In genomic region chr13:100611678-100612492, GRCh38 we compare ENCODE assay signal across 1 cellular context.
A peak's percentile ranks its signal among the peaks of the same experiment; 100 is the strongest.
TF ChIP-seq lines count a peak whose summit lies in the region.

No MANE protein-coding gene starts in this region.

TF ChIP-seq in K562, 482 proteins besides CTCF, POLR2A, EP300 and RAD21 (continued from another document):
- no peak for TF ChIP-seq MLLT1 (IDR thresholded peaks at IDR 0.05)
- no peak for TF ChIP-seq COPS2 (conservative IDR thresholded peaks at IDR 0.05)
- no peak for TF ChIP-seq SMAD2 (IDR thresholded peaks at IDR 0.05; ENCODE audit: low read depth, low read length)
- peak; percentile 72 for TF ChIP-seq MEIS2 (IDR thresholded peaks at IDR 0.05; ENCODE audit: partially characterized antibody)
- no peak for TF ChIP-seq RAD51 (IDR thresholded peaks at IDR 0.05; ENCODE audit: borderline replicate concordance, low read depth)
- TF ChIP-seq PKNOX1 (IDR thresholded peaks at IDR 0.05): peak; percentile 49
- TF ChIP-seq FIP1L1 (IDR thresholded peaks at IDR 0.05; ENCODE audit: low read depth, low read length, poor library complexity, severe bottlenecking): no peak
- TF ChIP-seq DIDO1 (tag; IDR thresholded peaks at IDR 0.05; ENCODE audit: low read depth): no peak
- TF ChIP-seq HMG20B (CRISPR knock-in tag; IDR thresholded peaks at IDR 0.05): no peak
- TF ChIP-seq NRF1 (conservative IDR thresholded peaks at IDR 0.05 in 1 of 2, IDR thresholded peaks at IDR 0.05 in 1 of 2): 0 out of 4 replicates have a peak, but pooled peaks of 1 of the 2 experiments have one; percentile 11
- no peak for TF ChIP-seq CCAR2 (IDR thresholded peaks at IDR 0.05; ENCODE audit: low read depth, low read length)
- TF ChIP-seq ZNF408 (CRISPR knock-in tag; IDR thresholded peaks at IDR 0.05; ENCODE audit: low read depth): no peak
- TF ChIP-seq ZFP1 (CRISPR knock-in tag; IDR thresholded peaks at IDR 0.05): no peak
- TF ChIP-seq ZNF165 (CRISPR knock-in tag; IDR thresholded peaks at IDR 0.05; ENCODE audit: borderline replicate concordance): no peak
- TF ChIP-seq, protein P1, sequence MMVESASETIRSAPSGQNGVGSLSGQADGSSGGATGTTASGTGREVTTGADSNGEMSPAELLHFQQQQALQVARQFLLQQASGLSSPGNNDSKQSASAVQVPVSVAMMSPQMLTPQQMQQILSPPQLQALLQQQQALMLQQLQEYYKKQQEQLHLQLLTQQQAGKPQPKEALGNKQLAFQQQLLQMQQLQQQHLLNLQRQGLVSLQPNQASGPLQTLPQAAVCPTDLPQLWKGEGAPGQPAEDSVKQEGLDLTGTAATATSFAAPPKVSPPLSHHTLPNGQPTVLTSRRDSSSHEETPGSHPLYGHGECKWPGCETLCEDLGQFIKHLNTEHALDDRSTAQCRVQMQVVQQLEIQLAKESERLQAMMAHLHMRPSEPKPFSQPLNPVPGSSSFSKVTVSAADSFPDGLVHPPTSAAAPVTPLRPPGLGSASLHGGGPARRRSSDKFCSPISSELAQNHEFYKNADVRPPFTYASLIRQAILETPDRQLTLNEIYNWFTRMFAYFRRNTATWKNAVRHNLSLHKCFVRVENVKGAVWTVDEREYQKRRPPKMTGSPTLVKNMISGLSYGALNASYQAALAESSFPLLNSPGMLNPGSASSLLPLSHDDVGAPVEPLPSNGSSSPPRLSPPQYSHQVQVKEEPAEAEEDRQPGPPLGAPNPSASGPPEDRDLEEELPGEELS (CRISPR knock-in tag; IDR thresholded peaks at IDR 0.05; ENCODE audit: borderline replicate concordance): no peak
- no peak for TF ChIP-seq BRCA1 (IDR thresholded peaks at IDR 0.05)
- no peak for TF ChIP-seq BRCA1 (CRISPR knock-in tag; IDR thresholded peaks at IDR 0.05)
- TF ChIP-seq, protein P2, sequence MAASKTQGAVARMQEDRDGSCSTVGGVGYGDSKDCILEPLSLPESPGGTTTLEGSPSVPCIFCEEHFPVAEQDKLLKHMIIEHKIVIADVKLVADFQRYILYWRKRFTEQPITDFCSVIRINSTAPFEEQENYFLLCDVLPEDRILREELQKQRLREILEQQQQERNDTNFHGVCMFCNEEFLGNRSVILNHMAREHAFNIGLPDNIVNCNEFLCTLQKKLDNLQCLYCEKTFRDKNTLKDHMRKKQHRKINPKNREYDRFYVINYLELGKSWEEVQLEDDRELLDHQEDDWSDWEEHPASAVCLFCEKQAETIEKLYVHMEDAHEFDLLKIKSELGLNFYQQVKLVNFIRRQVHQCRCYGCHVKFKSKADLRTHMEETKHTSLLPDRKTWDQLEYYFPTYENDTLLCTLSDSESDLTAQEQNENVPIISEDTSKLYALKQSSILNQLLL (CRISPR knock-in tag; IDR thresholded peaks at IDR 0.05; ENCODE audit: borderline replicate concordance): no peak
- TF ChIP-seq ZNF175 (CRISPR knock-in tag; IDR thresholded peaks at IDR 0.05; ENCODE audit: low read depth): 0 out of 2 replicates have a peak, but pooled peaks have one; percentile 30
- TF ChIP-seq, protein P3, sequence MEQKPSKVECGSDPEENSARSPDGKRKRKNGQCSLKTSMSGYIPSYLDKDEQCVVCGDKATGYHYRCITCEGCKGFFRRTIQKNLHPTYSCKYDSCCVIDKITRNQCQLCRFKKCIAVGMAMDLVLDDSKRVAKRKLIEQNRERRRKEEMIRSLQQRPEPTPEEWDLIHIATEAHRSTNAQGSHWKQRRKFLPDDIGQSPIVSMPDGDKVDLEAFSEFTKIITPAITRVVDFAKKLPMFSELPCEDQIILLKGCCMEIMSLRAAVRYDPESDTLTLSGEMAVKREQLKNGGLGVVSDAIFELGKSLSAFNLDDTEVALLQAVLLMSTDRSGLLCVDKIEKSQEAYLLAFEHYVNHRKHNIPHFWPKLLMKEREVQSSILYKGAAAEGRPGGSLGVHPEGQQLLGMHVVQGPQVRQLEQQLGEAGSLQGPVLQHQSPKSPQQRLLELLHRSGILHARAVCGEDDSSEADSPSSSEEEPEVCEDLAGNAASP (IDR thresholded peaks at IDR 0.05): no peak
- no peak for TF ChIP-seq ZNF707 (CRISPR knock-in tag; conservative IDR thresholded peaks at IDR 0.05)
- TF ChIP-seq RBM22 (IDR thresholded peaks at IDR 0.05; ENCODE audit: low read depth, low read length, poor library complexity, severe bottlenecking): no peak
- TF ChIP-seq EGR1 (conservative IDR thresholded peaks at IDR 0.05): no peak
- TF ChIP-seq ZNF212 (CRISPR knock-in tag; IDR thresholded peaks at IDR 0.05): no peak
- no peak for TF ChIP-seq GATAD2B (IDR thresholded peaks at IDR 0.05; ENCODE audit: borderline replicate concordance)
- TF ChIP-seq SMAD1 (IDR thresholded peaks at IDR 0.05; ENCODE audit: low read depth, low read length, partially characterized antibody): no peak
TF ChIP-seq in K562: peak in this region for 6.
